In the genomic region with DNA sequence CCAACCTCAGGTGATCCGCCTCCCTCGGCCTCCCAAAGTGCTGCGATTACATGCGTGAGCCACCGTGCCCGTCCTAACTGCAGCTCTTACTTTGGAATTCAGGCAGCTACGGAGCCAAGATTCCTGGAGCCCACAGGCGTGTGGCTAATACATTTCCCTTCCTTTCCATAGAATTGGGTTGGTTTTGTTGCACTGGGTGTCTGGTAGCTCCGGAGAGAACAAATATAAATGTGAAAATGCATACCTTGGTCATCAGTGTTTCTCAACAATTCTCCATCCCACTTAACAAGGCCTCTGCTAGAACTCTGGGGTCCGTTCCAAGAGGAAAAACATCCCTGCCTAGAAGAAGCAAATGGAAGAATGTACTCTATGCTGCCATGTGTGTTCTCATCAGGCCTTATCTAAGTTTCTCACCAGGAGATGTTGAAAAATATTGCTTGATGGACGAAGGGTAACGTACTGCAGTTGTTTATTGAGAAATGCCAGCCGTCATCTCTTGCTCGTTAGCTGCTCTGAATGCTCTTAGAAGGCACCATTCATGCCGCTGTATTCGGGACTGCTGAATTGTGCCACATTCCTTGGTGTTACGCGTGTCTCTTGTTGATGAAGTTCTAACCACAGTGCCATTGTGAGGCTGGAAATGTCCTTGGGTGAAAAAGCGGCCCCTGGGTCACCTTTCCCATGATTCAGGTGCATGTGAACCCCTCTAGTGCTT, we compare ENCODE assay signal across 16 cellular contexts. TPM values are rescaled to one million over a fixed set of nuclear protein-coding genes. Genes with fewer than 3 reads are reported as not detected.
DNase-seq lines count a peak whose midpoint lies in the region; ATAC-seq, FAIRE-seq and TF ChIP-seq lines count a peak whose summit lies in the region.
"Had no signal": no experiment of that assay in that cellular context is flagged by ENCODE, and none has a peak within 500 bp of the region (broad histone marks: within the 10 kb centered on the region; RNA-seq: fewer than 3 reads in every experiment).

No MANE protein-coding gene starts in this region.

- no peak overlapping the region for H3K4me2 ChIP-seq in hepatocyte
- H3K4me2 ChIP-seq: BLaER1 treated with 17β-estradiol and CSF1 and Interleukin-3, amounts not matched to agents 10 nM and 100 nM had no signal

- no peaks in the 10 kb centered on the region for H3K9me3 Mint-ChIP-seq in activated T-cell treated with anti-CD3 and anti-CD28 coated beads, Interleukin-2, amount 50 U/mL, for 4 hours

- H3K79me2 ChIP-seq in hepatocyte = no peaks in the 10 kb centered on the region

- TF ChIP-seq CTCF in bronchial epithelial cell (IDR thresholded peaks at IDR 0.05; ENCODE audit: insufficient read depth, low read length, severe bottlenecking) (no peak), hepatocyte (IDR thresholded peaks at IDR 0.05; ENCODE audit: poor library complexity) (no peak)

- peak; percentile 88 for FAIRE-seq in bronchial epithelial cell (lab: Jason Lieb, UNC)
- FAIRE-seq: H54, HepG2 had no signal

- H3K4me3 ChIP-seq in bronchial epithelial cell (ENCODE audit: low read depth, low read length) (no peak overlapping the region), hepatocyte (no peak overlapping the region)
- H3K4me3 ChIP-seq: BLaER1 treated with 17β-estradiol and CSF1 and Interleukin-3, amounts not matched to agents 10 nM and 100 nM; GM23248 had no signal

- H3K27ac ChIP-seq in hepatocyte = peak overlapping the region; percentile 23
- H3K27ac ChIP-seq: BLaER1 treated with 17β-estradiol and CSF1 and Interleukin-3, amounts not matched to agents 10 nM and 100 nM; GM23248 had no signal

- no peaks in the 10 kb centered on the region for H3K4me1 ChIP-seq in hepatocyte (ENCODE audit: insufficient read depth)

- H3K4me1 Mint-ChIP-seq in activated T-cell treated with anti-CD3 and anti-CD28 coated beads, Interleukin-2, amount 50 U/mL, for 4 hours (ENCODE audit: low read depth) = no peaks in the 10 kb centered on the region

- no peak for ATAC-seq in activated T-cell treated with anti-CD3 and anti-CD28 coated beads, Interleukin-2, amount 50 U/mL, for 4 hours
- ATAC-seq: HCT116, HepG2 had no signal

- no peaks in the 10 kb centered on the region for H3K9me3 ChIP-seq in hepatocyte (ENCODE audit: low read depth)

- H3K27me3 ChIP-seq in bronchial epithelial cell (ENCODE audit: control insufficient read depth, insufficient read depth, low read length) (no peaks in the 10 kb centered on the region), hepatocyte (no peaks in the 10 kb centered on the region)
- H3K27me3 ChIP-seq: BLaER1 treated with 17β-estradiol and CSF1 and Interleukin-3, amounts not matched to agents 10 nM and 100 nM had no signal

- DNase-seq in amniotic epithelial cell (ENCODE audit: low read depth) = peak; percentile 86
- no peak for DNase-seq in bronchial epithelial cell (ENCODE audit: low read depth)
- DNase-seq in hepatocyte (ENCODE audit: low spot score) = peak; percentile 13
- DNase-seq in stimulated activated CD8-positive, alpha-beta memory T cell treated with anti-CD3 and anti-CD28 coated beads, Interleukin-4, amount 100 ng/mL, for 48 hours = peak; percentile 1
- no peak for DNase-seq in MV-4-11 (lab: John Stamatoyannopoulos, UW)
- DNase-seq in activated T-cell treated with anti-CD3 and anti-CD28 coated beads, Interleukin-2, amount 50 U/mL, for 4 hours = no peak
- no peak for DNase-seq in NK-92 (lab: John Stamatoyannopoulos, UW; ENCODE audit: unreplicated experiment)
- DNase-seq: ACHN; CD4-positive, CD25-positive, alpha-beta regulatory T cell; DMS53; GF-D8; GM23248 had no signal

- no peak overlapping the region for H2AFZ ChIP-seq in hepatocyte
- H2AFZ ChIP-seq: GM23248 had no signal

- 92% methylated on average over 19 of the region's 19 CpGs for WGBS in hepatocyte (ENCODE audit: low lambda C conversion rate, missing lambda C conversion rate)

- H3K9me2 ChIP-seq in hepatocyte (replicated peaks; ENCODE audit: insufficient read depth) = no peaks in the 10 kb centered on the region

- H4K20me1 ChIP-seq in hepatocyte (ENCODE audit: insufficient read depth, poor library complexity, severe bottlenecking) = no peaks in the 10 kb centered on the region
- H4K20me1 ChIP-seq: BLaER1 treated with 17β-estradiol and CSF1 and Interleukin-3, amounts not matched to agents 10 nM and 100 nM had no signal

- H3K36me3 ChIP-seq in bronchial epithelial cell (ENCODE audit: control insufficient read depth, insufficient read depth, low read length) (no peaks in the 10 kb centered on the region), hepatocyte (replicated peaks; ENCODE audit: insufficient read depth, low read depth) (no peaks in the 10 kb centered on the region)

- no peaks in the 10 kb centered on the region for H3K27me3 Mint-ChIP-seq in activated T-cell treated with anti-CD3 and anti-CD28 coated beads, Interleukin-2, amount 50 U/mL, for 4 hours (ENCODE audit: low read depth)
- H3K27me3 Mint-ChIP-seq: CD4-positive, CD25-positive, alpha-beta regulatory T cell had no signal

- H3K4me3 Mint-ChIP-seq in activated T-cell treated with anti-CD3 and anti-CD28 coated beads, Interleukin-2, amount 50 U/mL, for 4 hours = no peak overlapping the region
- H3K4me3 Mint-ChIP-seq: CD4-positive, CD25-positive, alpha-beta regulatory T cell had no signal

- H3K36me3 Mint-ChIP-seq in activated T-cell treated with anti-CD3 and anti-CD28 coated beads, Interleukin-2, amount 50 U/mL, for 4 hours (ENCODE audit: insufficient read depth) = peaks cover 30% of the 10 kb centered on the region

RNA-seq across cellular contexts. Expression of a gene that starts 50.5 kb away (rescaled TPM):
- 51.2 and 57.9 TPM in 2 replicates for total RNA-seq in bronchial epithelial cell
- 329 and 362 TPM in 2 replicates for total RNA-seq in hepatocyte
- 565 and 637 TPM in 2 replicates for polyA plus RNA-seq in hepatocyte
- 100 to 1,000 TPM; 138 to 219 (median 164) TPM for total RNA-seq in activated T-cell treated with anti-CD3 and anti-CD28 coated beads, Interleukin-2, amount 50 U/mL, for 4 hours

Comparison
In these comparisons a context has a peak if more than half of its experiments do, and no peak if none do; other contexts are left out.
1. DNase-seq: peak in amniotic epithelial cell (single experiment), hepatocyte (single experiment) and stimulated activated CD8-positive, alpha-beta memory T cell treated with anti-CD3 and anti-CD28 coated beads, Interleukin-4, amount 100 ng/mL, for 48 hours (single experiment); none in bronchial epithelial cell (single experiment), MV-4-11 (single experiment), activated T-cell treated with anti-CD3 and anti-CD28 coated beads, Interleukin-2, amount 50 U/mL, for 4 hours (single experiment) and NK-92 (single experiment).